21 cellular contexts compared by ENCODE assay signal in the genomic region with DNA sequence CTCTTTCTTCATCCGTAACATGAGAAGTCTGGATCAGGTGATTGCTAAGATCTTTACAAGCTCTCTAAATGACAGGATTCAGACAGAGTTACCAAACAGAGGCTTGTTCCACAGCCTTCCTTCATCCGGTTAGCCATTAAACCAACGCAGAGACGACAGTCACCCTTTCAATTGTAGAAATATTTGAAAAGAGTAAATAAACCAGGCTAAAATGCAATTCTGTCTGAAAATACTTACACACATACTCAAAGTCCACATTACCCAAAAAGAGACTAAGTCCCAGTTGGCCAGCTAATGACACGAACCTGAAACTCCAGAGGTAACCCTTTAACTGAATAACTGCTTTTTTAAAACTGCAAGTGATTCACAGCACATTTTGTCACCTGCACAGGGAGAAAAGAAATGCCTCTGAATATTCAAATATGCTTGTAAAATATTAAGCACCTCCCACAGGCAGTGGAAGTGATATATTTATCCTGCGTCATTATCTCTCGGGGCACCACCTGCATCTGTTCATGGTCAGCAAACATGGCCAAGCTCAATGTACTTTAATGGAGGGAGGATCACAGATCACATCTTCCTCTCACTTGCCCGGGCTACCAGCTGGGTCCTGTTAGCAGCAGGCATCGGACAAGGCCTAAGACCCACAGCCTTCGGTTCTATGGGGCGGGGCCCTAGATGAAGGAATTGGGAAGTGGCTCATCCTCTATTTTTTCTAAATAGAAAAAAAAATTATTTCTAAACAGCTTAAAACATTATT. TPM values are rescaled to one million over a fixed set of nuclear protein-coding genes. Genes with fewer than 3 reads are reported as not detected.
"Had no signal": no experiment of that assay in that cellular context is flagged by ENCODE, and none has a peak within 500 bp of the region (broad histone marks: within the 10 kb centered on the region; RNA-seq: fewer than 3 reads in every experiment).

No MANE protein-coding gene starts in this region.

- DNase-seq: activated CD4-positive, alpha-beta T cell treated with anti-CD3 and anti-CD28 coated beads for 4 hours; activated CD8-positive, alpha-beta memory T cell treated with anti-CD3 and anti-CD28 coated beads, Interleukin-2, amount 50 U/mL, for 4 hours; activated CD8-positive, alpha-beta T cell treated with anti-CD3 and anti-CD28 coated beads, Interleukin-2, amount 10 ng/mL, durations not matched to agents 7 days and 5 days; activated gamma-delta T cell; activated T-cell treated with anti-CD3 and anti-CD28 coated beads, Interleukin-2, amount 50 U/mL, for 48 hours; amniotic stem cell; central memory CD4-positive, alpha-beta T cell; effector CD4-positive, alpha-beta T cell; esophagus squamous epithelium; hypothalamus; kidney; psoas muscle; sigmoid colon; spleen; stimulated activated naive CD8-positive, alpha-beta T cell treated with anti-CD3 and anti-CD28 coated beads, Interleukin-15, amount 100 ng/mL, for 72 hours; upper lobe of left lung had no signal

- H3K4me3 Mint-ChIP-seq: activated CD8-positive, alpha-beta T cell treated with anti-CD3 and anti-CD28 coated beads, Interleukin-2, amount 10 ng/mL, durations not matched to agents 7 days and 5 days; activated naive CD8-positive, alpha-beta T cell; mesothelial cell of epicardium; stimulated activated naive CD8-positive, alpha-beta T cell treated with anti-CD3 and anti-CD28 coated beads, Interleukin-15, amount 100 ng/mL, for 72 hours had no signal

- H3K27ac ChIP-seq: coronary artery, esophagus squamous epithelium, psoas muscle, sigmoid colon, spleen, upper lobe of left lung had no signal

- H3K4me1 Mint-ChIP-seq: mesothelial cell of epicardium had no signal

- H3K4me1 ChIP-seq: esophagus squamous epithelium, psoas muscle, sigmoid colon, spleen, upper lobe of left lung had no signal

- H3K4me3 ChIP-seq: coronary artery, esophagus squamous epithelium, lung, psoas muscle, sigmoid colon, spleen, upper lobe of left lung had no signal

- H3K9me3 ChIP-seq: esophagus squamous epithelium, psoas muscle, sigmoid colon, spleen, upper lobe of left lung had no signal

- H3K27me3 ChIP-seq: esophagus squamous epithelium, sigmoid colon, spleen, upper lobe of left lung had no signal

- H3K27ac Mint-ChIP-seq: activated CD8-positive, alpha-beta T cell treated with anti-CD3 and anti-CD28 coated beads, Interleukin-2, amount 10 ng/mL, durations not matched to agents 7 days and 5 days; activated naive CD8-positive, alpha-beta T cell; mesothelial cell of epicardium had no signal

- H3K9me3 Mint-ChIP-seq: stimulated activated naive CD8-positive, alpha-beta T cell treated with anti-CD3 and anti-CD28 coated beads, Interleukin-15, amount 100 ng/mL, for 72 hours had no signal

- H3K36me3 ChIP-seq: esophagus squamous epithelium, sigmoid colon, spleen, upper lobe of left lung had no signal

- H3K27me3 Mint-ChIP-seq: activated naive CD8-positive, alpha-beta T cell; stimulated activated naive CD8-positive, alpha-beta T cell treated with anti-CD3 and anti-CD28 coated beads, Interleukin-15, amount 100 ng/mL, for 72 hours had no signal

- ATAC-seq: activated CD8-positive, alpha-beta T cell treated with anti-CD3 and anti-CD28 coated beads, Interleukin-2, amount 10 ng/mL, durations not matched to agents 7 days and 5 days; psoas muscle; stimulated activated naive CD8-positive, alpha-beta T cell treated with anti-CD3 and anti-CD28 coated beads, Interleukin-15, amount 100 ng/mL, for 72 hours had no signal

RNA-seq across cellular contexts. Expression of gene DNER, which starts 38.8 kb away (rescaled TPM):
- total RNA-seq: activated CD8-positive, alpha-beta T cell treated with anti-CD3 and anti-CD28 coated beads, Interleukin-2, amount 10 ng/mL, durations not matched to agents 7 days and 5 days; endothelial cell of umbilical vein; mesothelial cell of epicardium had no signal
